In genomic region chr7:151626422-151627115, GRCh38 we compare ENCODE assay signal across 1 cellular context.
TF ChIP-seq lines count a peak whose summit lies in the region.

No MANE protein-coding gene starts in this region.

TF ChIP-seq in WTC11, 78 proteins besides CTCF, POLR2A, EP300 and RAD21 (continued from another document):
- no peak for TF ChIP-seq AFF4 (CRISPR knock-in tag; IDR thresholded peaks at IDR 0.05; ENCODE audit: borderline replicate concordance)
- TF ChIP-seq JAZF1 (CRISPR knock-in tag; IDR thresholded peaks at IDR 0.05): no peak
